12 cellular contexts compared by ENCODE assay signal in genomic region chr6:25094726-25095125, GRCh38.
"Had no signal": no experiment of that assay in that cellular context is flagged by ENCODE, and none has a peak within 500 bp of the region (broad histone marks: within the 10 kb centered on the region; RNA-seq: fewer than 3 reads in every experiment).

No MANE protein-coding gene starts in this region.

- H3K9ac ChIP-seq: SK-N-SH had no signal

- DNase-seq: activated CD8-positive, alpha-beta memory T cell treated with anti-CD3 and anti-CD28 coated beads, Interleukin-2, amount 50 U/mL, for 4 hours; anterior cingulate cortex; cerebellar nuclear complex; endodermal cell; left colon; mesendoderm; SK-N-SH; stimulated activated CD4-positive, alpha-beta T cell treated with anti-CD3 and anti-CD28 coated beads, Interleukin-2, amount 100 ng/mL, for 48 hours; stimulated activated naive CD8-positive, alpha-beta T cell treated with anti-CD3 and anti-CD28 coated beads, Interleukin-15, Interleukin-2, amounts not matched to agents 100 U/mL and 50 U/mL, for 24 hours had no signal

- H3K4me3 Mint-ChIP-seq: activated naive CD8-positive, alpha-beta T cell; dendritic cell treated with granulocyte-macrophage colony-stimulating factor and Interleukin-4, amounts not matched to agents 40 ng/mL and 50 ng/mL, for 4 days; endodermal cell; neural crest cell had no signal

- H3K27ac Mint-ChIP-seq: activated naive CD8-positive, alpha-beta T cell; dendritic cell treated with granulocyte-macrophage colony-stimulating factor and Interleukin-4, amounts not matched to agents 40 ng/mL and 50 ng/mL, for 4 days; endodermal cell had no signal

- H3K4me2 ChIP-seq: SK-N-SH had no signal

- ATAC-seq: left colon; stimulated activated naive CD8-positive, alpha-beta T cell treated with anti-CD3 and anti-CD28 coated beads, Interleukin-15, Interleukin-2, amounts not matched to agents 100 U/mL and 50 U/mL, for 24 hours had no signal

- H3K27me3 Mint-ChIP-seq: activated naive CD8-positive, alpha-beta T cell; dendritic cell treated with granulocyte-macrophage colony-stimulating factor and Interleukin-4, amounts not matched to agents 40 ng/mL and 50 ng/mL, for 4 days had no signal

- H3K9me3 ChIP-seq: SK-N-SH had no signal

- H3K9me3 Mint-ChIP-seq: dendritic cell treated with granulocyte-macrophage colony-stimulating factor and Interleukin-4, amounts not matched to agents 40 ng/mL and 50 ng/mL, for 4 days; endodermal cell; neural crest cell had no signal

- H3K4me1 Mint-ChIP-seq: endodermal cell, neural crest cell had no signal
